In genomic region chr1:120298487-120298886, GRCh38 we compare ENCODE assay signal across 1 cellular context.
DNase-seq lines count a peak whose midpoint lies in the region; ATAC-seq lines count a peak whose summit lies in the region.
"Not testable (repeated sequence)": the region's sequence is repeated elsewhere in the genome, so short reads cannot be mapped to it uniquely, and the experiment has no call there.

No MANE protein-coding gene starts in this region.

- not testable (repeated sequence) for DNase-seq in left lobe of liver (ENCODE audit: low spot score)

- ATAC-seq in left lobe of liver: peak; percentile 54
